Comparison of ENCODE assay signal across 8 cellular contexts in genomic region chr17:74770498-74771318, GRCh38. TPM values are rescaled to one million over a fixed set of nuclear protein-coding genes. Genes with fewer than 3 reads are reported as not detected.
DNase-seq lines count a peak whose midpoint lies in the region; ATAC-seq and FAIRE-seq lines count a peak whose summit lies in the region.
"Had no signal": no experiment of that assay in that cellular context is flagged by ENCODE, and none has a peak within 500 bp of the region (broad histone marks: within the 10 kb centered on the region; RNA-seq: fewer than 3 reads in every experiment).

No MANE protein-coding gene starts in this region.

- peak; percentile 70 for FAIRE-seq in GM18507 (lab: Jason Lieb, UNC)
- FAIRE-seq: colon had no signal

- ATAC-seq in HG03565 (IDR thresholded peaks at IDR 0.05; ENCODE audit: unreplicated experiment) = no peak

- DNase-seq in GM18507 (ENCODE audit: extremely low spot score, insufficient read length, low read depth) = no peak
- DNase-seq in NCI-H2171 (lab: John Stamatoyannopoulos, UW) = peak; percentile 66
- DNase-seq in activated CD4-positive, alpha-beta T cell treated with anti-CD3 and anti-CD28 coated beads for 4 hours = peak; percentile 74 to 75
- DNase-seq in cerebellum (ENCODE audit: low spot score) = peak; percentile 90
- DNase-seq in lung microvascular endothelial cell (ENCODE audit: low read depth in 2 of 2) = peak; percentile 36 to 73
- DNase-seq in stimulated activated CD8-positive, alpha-beta memory T cell treated with anti-CD3 and anti-CD28 coated beads, Interleukin-4, amount 100 ng/mL, for 4 hours (ENCODE audit: low read depth in 2 of 2, low spot score in 1 of 2) = peak; percentile 41 to 42

RNA-seq across cellular contexts. Expression of gene NAT9, which starts 5.4 kb away (rescaled TPM):
- total RNA-seq in cerebellum (22.0 TPM), lung microvascular endothelial cell (15.5 and 20.0 TPM in 2 replicates)

RNA-seq across cellular contexts. Expression of gene NHERF1, which starts 22.3 kb away (rescaled TPM):
- total RNA-seq in cerebellum (10.3 TPM), lung microvascular endothelial cell (4.4 and 4.6 TPM in 2 replicates)

RNA-seq across cellular contexts. Expression of gene RAB37, which starts 33.7 kb away (rescaled TPM):
- 0.82 TPM for total RNA-seq in cerebellum
- 0.20 and 0.22 TPM in 2 replicates for total RNA-seq in lung microvascular endothelial cell

RNA-seq across cellular contexts. Expression of gene CD300LF, which starts 58.0 kb away (rescaled TPM):
- total RNA-seq in cerebellum (0.27 TPM), lung microvascular endothelial cell (not detected in 2 replicates)
